ENCODE assay signal across 25 cellular contexts in genomic region chr17:7969434-7969833, GRCh38.
A peak's percentile ranks its signal among the peaks of the same experiment; 100 is the strongest.
DNase-seq lines count a peak whose midpoint lies in the region; TF ChIP-seq lines count a peak whose summit lies in the region.
"Had no signal": no experiment of that assay in that cellular context is flagged by ENCODE, and none has a peak within 500 bp of the region (broad histone marks: within the 10 kb centered on the region; RNA-seq: fewer than 3 reads in every experiment).

No MANE protein-coding gene starts in this region.

- no peak for TF ChIP-seq CTCF in cardiac fibroblast (IDR thresholded peaks at IDR 0.05; ENCODE audit: low read depth, low read length)
- no peak for TF ChIP-seq CTCF in neutrophil (IDR thresholded peaks at IDR 0.05)
- no peak for TF ChIP-seq CTCF in tibial artery (IDR thresholded peaks at IDR 0.05)

- H3K4me3 ChIP-seq in cardiac fibroblast (replicated peaks in 1 of 2; ENCODE audit: low read depth in 2 of 2, low read length in 2 of 2) = no peak overlapping the region
- peak overlapping the region in 1 of 2 experiments; percentile 18 for H3K4me3 ChIP-seq in neutrophil (ENCODE audit: low read depth in 1 of 2, low read length in 1 of 2)
- H3K4me3 ChIP-seq in tibial artery = no peak overlapping the region
- H3K4me3 ChIP-seq: coronary artery, left ventricle myocardium inferior, skin epidermis, thoracic aorta, vagina had no signal

- peak overlapping the region; percentile 81 for H3K27ac ChIP-seq in neutrophil
- no peak overlapping the region for H3K27ac ChIP-seq in tibial artery
- H3K27ac ChIP-seq: coronary artery, left ventricle myocardium inferior, skin epidermis, thoracic aorta, vagina had no signal

- H3K36me3 ChIP-seq in neutrophil = no peaks in the 10 kb centered on the region
- no peaks in the 10 kb centered on the region for H3K36me3 ChIP-seq in tibial artery
- H3K36me3 ChIP-seq: left ventricle myocardium inferior, thoracic aorta, vagina had no signal

- intact Hi-C loops in tibial artery (cut with DNase I; ENCODE audit: low total_unique reads) = no loop called here

- peaks cover 28 to 31% of the 10 kb centered on the region in 2 experiments for H3K4me1 ChIP-seq in neutrophil (ENCODE audit: control insufficient read depth in 1 of 2, insufficient read depth in 1 of 2, low read depth in 1 of 2, low read length in 1 of 2)
- H3K4me1 ChIP-seq in tibial artery = no peaks in the 10 kb centered on the region
- H3K4me1 ChIP-seq: left ventricle myocardium inferior, vagina had no signal

- peak; percentile 39 for DNase-seq in GF-D8 (lab: John Stamatoyannopoulos, UW)
- peak; percentile 83 to 87 for DNase-seq in NOMO-1 (lab: John Stamatoyannopoulos, UW; ENCODE audit: unreplicated experiment in 2 of 2)
- peak; percentile 39 to 52 for DNase-seq in cardiac fibroblast (ENCODE audit: low read depth in 2 of 2)
- DNase-seq in NCI-H2029 treated with DMSO at 0.1 percent for 48 hours (lab: John Stamatoyannopoulos, UW) = no peak
- no peak for DNase-seq in NCI-H1048 (lab: John Stamatoyannopoulos, UW)
- DNase-seq in tibial artery = no peak
- no peak for DNase-seq in iPS-NIHi7 (ENCODE audit: extremely low spot score)
- DNase-seq: activated CD4-positive, CD25-positive, alpha-beta regulatory T cell; activated naive CD4-positive, alpha-beta T cell treated with anti-CD3 and anti-CD28 coated beads, Interleukin-2, amount 10 ng/mL, durations not matched to agents 7 days and 5 days; amygdala; CD4-positive, alpha-beta memory T cell; H9; hippocampal formation; immature natural killer cell; left ventricle myocardium inferior; naive thymus-derived CD8-positive, alpha-beta T cell; NCI-H1436 treated with DMSO at 0.1 percent for 48 hours; NCI-H446 treated with DMSO at 0.1 percent for 48 hours; SHP77; T-helper 1 cell had no signal

- H3K27me3 ChIP-seq in neutrophil (no peaks in the 10 kb centered on the region), tibial artery (peaks cover 0 to 29% of the 10 kb centered on the region in 2 donors)
- H3K27me3 ChIP-seq: vagina had no signal

- H3K9me3 ChIP-seq in neutrophil = peaks cover under 1% of the 10 kb centered on the region
- peaks cover 0 to 8% (median 7%) of the 10 kb centered on the region in 3 donors for H3K9me3 ChIP-seq in tibial artery
- H3K9me3 ChIP-seq: vagina had no signal

Comparison
In these comparisons a context has a peak if more than half of its experiments do, and no peak if none do; other contexts are left out.
1. DNase-seq: peak in GF-D8 (single experiment), NOMO-1 (2 of 2) and cardiac fibroblast (2 of 2); none in NCI-H2029 treated with DMSO at 0.1 percent for 48 hours (single experiment), NCI-H1048 (single experiment), tibial artery (0 of 2) and iPS-NIHi7 (single experiment).